ENCODE assay signal across 8 cellular contexts in the genomic region with DNA sequence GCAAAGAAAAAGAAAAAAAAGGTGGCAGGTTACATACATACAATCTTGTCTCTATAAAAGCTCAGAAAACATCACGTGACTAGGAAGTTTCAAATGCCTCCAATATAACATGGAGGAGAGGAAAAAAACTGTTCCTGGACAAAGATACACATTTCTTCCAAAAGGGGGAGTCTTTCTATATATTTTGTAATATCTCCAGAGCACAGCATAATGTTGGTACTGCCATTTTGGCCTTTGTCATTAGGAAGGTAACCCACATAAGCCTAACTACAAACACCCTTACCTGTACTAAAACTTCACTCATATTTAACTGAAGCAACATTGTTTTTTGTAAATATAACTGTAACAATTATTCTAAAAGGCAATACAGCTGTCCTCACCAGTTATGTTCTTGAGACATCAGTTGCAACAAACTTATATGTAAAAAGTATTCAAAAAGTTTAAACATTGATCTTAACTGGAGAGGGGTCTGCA. TPM values are rescaled to one million over a fixed set of nuclear protein-coding genes. Genes with fewer than 3 reads are reported as not detected.
A peak's percentile ranks its signal among the peaks of the same experiment; 100 is the strongest.
DNase-seq lines count a peak whose midpoint lies in the region; ATAC-seq, FAIRE-seq and TF ChIP-seq lines count a peak whose summit lies in the region.

No MANE protein-coding gene starts in this region.

- no peak for TF ChIP-seq RAD21 in GM12878 (IDR thresholded peaks at IDR 0.05; ENCODE audit: insufficient read depth, low read depth, low read length)

- 46% methylated on average over 1 of the region's 1 CpG for WGBS in GM12878 (ENCODE audit: insufficient coverage, insufficient replicate concordance, low lambda C conversion rate, missing lambda C conversion rate)

- no peaks in the 10 kb centered on the region for H3K9me3 Mint-ChIP-seq in activated naive CD4-positive, alpha-beta T cell treated with anti-CD3 and anti-CD28 coated beads, Interleukin-2, amount 50 U/mL, for 72 hours

- peak overlapping the region; percentile 86 for H3K4me2 ChIP-seq in GM12878 (ENCODE audit: control insufficient read depth, insufficient read depth)

- H3K9ac ChIP-seq in GM12878 (ENCODE audit: control insufficient read depth, insufficient read depth, low read length) (no peak overlapping the region), mucosa of rectum (ENCODE audit: low read depth in 1 of 2, low read length in 2 of 2) (no peak overlapping the region)

- peaks cover 44% of the 10 kb centered on the region for H3K79me2 ChIP-seq in GM12878 (ENCODE audit: control insufficient read depth, insufficient read depth, low read length)

- ATAC-seq in GM12878 (peak; percentile 29; the same call in 2 of the 3 replicates), HG02884 (IDR thresholded peaks at IDR 0.05; ENCODE audit: unreplicated experiment) (no peak)
- no peak for ATAC-seq in activated naive CD4-positive, alpha-beta T cell treated with anti-CD3 and anti-CD28 coated beads, Interleukin-2, amount 50 U/mL, for 72 hours

- no peaks in the 10 kb centered on the region for H4K20me1 ChIP-seq in GM12878 (ENCODE audit: control insufficient read depth, insufficient read depth)

- H3K9me3 ChIP-seq in GM12878 (replicated peaks; ENCODE audit: control insufficient read depth, insufficient read depth, low read length) (no peaks in the 10 kb centered on the region), mucosa of rectum (ENCODE audit: control insufficient read depth in 2 of 2, low read length in 2 of 2) (no peaks in the 10 kb centered on the region), uterus (no peaks in the 10 kb centered on the region)

- 0 out of 4 replicates have a peak, but pooled peaks cover 0 to 2% of the 10 kb centered on the region in 2 experiments for H3K27me3 ChIP-seq in GM12878 (replicated peaks in 1 of 2; ENCODE audit: control insufficient read depth in 2 of 2, insufficient read depth in 2 of 2, low read length in 1 of 2)
- H3K27me3 ChIP-seq in mucosa of rectum (ENCODE audit: control insufficient read depth in 2 of 2, insufficient read depth in 2 of 2, low read length in 2 of 2), result peaks cover 3 to 5% of the 10 kb centered on the region in 2 donors
- H3K27me3 ChIP-seq in uterus, result no peaks in the 10 kb centered on the region

- H3K4me1 ChIP-seq in GM12878 (ENCODE audit: control insufficient read depth, insufficient read depth, low read length) (no peaks in the 10 kb centered on the region), mucosa of rectum (ENCODE audit: control insufficient read depth in 2 of 2, insufficient read depth in 2 of 2, low read length in 2 of 2) (peaks cover 21 to 34% of the 10 kb centered on the region in 2 donors), uterus (no peaks in the 10 kb centered on the region)

- H3K36me3 ChIP-seq in GM12878 (ENCODE audit: control insufficient read depth in 2 of 2, insufficient read depth in 2 of 2, low read length in 1 of 2), result peaks cover 0 to 10% of the 10 kb centered on the region in 2 experiments; a peak in 1 of 4 replicates
- peaks cover 7 to 8% of the 10 kb centered on the region in 2 donors for H3K36me3 ChIP-seq in mucosa of rectum (ENCODE audit: control insufficient read depth in 2 of 2, insufficient read depth in 2 of 2, low read length in 2 of 2)
- H3K36me3 ChIP-seq in uterus, result no peaks in the 10 kb centered on the region

- TF ChIP-seq EP300 in GM12878 (IDR thresholded peaks at IDR 0.05; ENCODE audit: borderline replicate concordance in 1 of 2, control insufficient read depth in 1 of 2, low read depth in 2 of 2, low read length in 2 of 2), result no peak

- RAD21 ChIA-PET in GM12878 (lab: Charles Lee; ENCODE audit: unreplicated experiment), result interaction anchor here (1.1 kb wide), 1 partner anchor 39 kb away, joined by 3 read pairs; no protein-coding TSS in a partner anchor

- BruUV-seq in GM12878 (replicated peaks; lab: Mats Ljungman, UMichigan), result no TSS peak

- H2AFZ ChIP-seq in GM12878 (ENCODE audit: control insufficient read depth, low read depth, low read length), result peak overlapping the region; percentile 94

- no peak for TF ChIP-seq POLR2A in GM12878 (IDR thresholded peaks at IDR 0.05; ENCODE audit: low read depth, low read length)
- no peak for TF ChIP-seq POLR2A in uterus (IDR thresholded peaks at IDR 0.05)

- intact Hi-C loops in GM12878 (cut with micrococcal nuclease; ENCODE audit: unreplicated experiment), result no loop called here
- intact Hi-C loops in uterus (cut with DNase I; ENCODE audit: low total_unique reads), result no loop called here

- POLR2A ChIA-PET in GM12878 (lab: Charles Lee), result interaction anchor here (0.8 kb wide), 1 partner anchor 68 kb away, joined by 3 read pairs; the partner anchor contains the start of genes ANKRA2 and UTP15

- peak overlapping the region in 1 of 2 donors; percentile 99 for H3K27ac Mint-ChIP-seq in activated naive CD4-positive, alpha-beta T cell treated with anti-CD3 and anti-CD28 coated beads, Interleukin-2, amount 50 U/mL, for 72 hours

- H3K36me3 Mint-ChIP-seq in activated naive CD4-positive, alpha-beta T cell treated with anti-CD3 and anti-CD28 coated beads, Interleukin-2, amount 50 U/mL, for 72 hours, result peaks cover 30% of the 10 kb centered on the region in 2 donors

- FAIRE-seq in GM12878 (lab: Jason Lieb, UNC), result peak; percentile 44

- CTCF ChIA-PET in GM12878 (lab: Yijun Ruan, JAX), result interaction anchor here (0.6 to 1.4 kb wide), 11 partner anchors 9 to 396 kb away, joined by 3 to 7 read pairs (median 3); no protein-coding TSS in a partner anchor

- SMC1A ChIA-PET in GM12878 (lab: Charles Lee; ENCODE audit: uncharacterized antibody, unreplicated experiment), result interaction anchor here (0.9 to 1.3 kb wide), 2 partner anchors 27 to 68 kb away, joined by 3 read pairs; no protein-coding TSS in a partner anchor

- peak; percentile 78 for DNase-seq in COLO829 (ENCODE audit: low spot score)
- DNase-seq in HT-29 (ENCODE audit: low spot score), result peak; percentile 68
- peak; percentile 27 for DNase-seq in NCI-H774 (lab: John Stamatoyannopoulos, UW)
- no peak for DNase-seq in GM12878 (ENCODE audit: low read depth, low spot score)
- DNase-seq in uterus, result no peak
- DNase-seq in activated naive CD4-positive, alpha-beta T cell treated with anti-CD3 and anti-CD28 coated beads, Interleukin-2, amount 50 U/mL, for 72 hours (ENCODE audit: low spot score in 2 of 2), result no peak

- in situ Hi-C loops in GM12878 (cut with MboI), result no loop called here

- H3K27ac ChIP-seq in GM12878 (ENCODE audit: control insufficient read depth, insufficient read depth) (no peak overlapping the region), mucosa of rectum (ENCODE audit: low read depth in 2 of 2, low read length in 2 of 2) (no peak overlapping the region), uterus (no peak overlapping the region)

- TF ChIP-seq CTCF in GM12878 (IDR thresholded peaks at IDR 0.05 in 2 of 3, conservative IDR thresholded peaks at IDR 0.05 in 1 of 3; ENCODE audit: control insufficient read depth in 2 of 3, extremely low read depth in 1 of 3, insufficient read depth in 1 of 3, low read depth in 3 of 3, low read length in 3 of 3) (peak in 1 of 3 experiments; percentile 27; a peak in 1 of 6 replicates), uterus (IDR thresholded peaks at IDR 0.05) (no peak)

- H3K4me3 ChIP-seq in GM12878 (peak overlapping the region; percentile 97; the same call in 1 of the 2 replicates), mucosa of rectum (ENCODE audit: low read length in 2 of 2) (peak overlapping the region; percentile 92 to 97), uterus (no peak overlapping the region)

TF ChIP-seq in GM12878, 131 proteins besides CTCF, POLR2A, EP300 and RAD21 (continues in another document):
- TF ChIP-seq NBN (IDR thresholded peaks at IDR 0.05), result 0 out of 2 replicates have a peak, but pooled peaks have one; percentile 13

RNA-seq across cellular contexts. Expression of gene BTF3, which starts 1.2 kb away (rescaled TPM):
- total RNA-seq in HT-29 (2014; rRNA removed; shearing (Covaris generic)), result 233 and 255 TPM in 2 replicates
- 66.9 and 73.7 TPM in 2 replicates for total RNA-seq in GM12878 (2013; cell fraction: nucleolus; rRNA removed)
- 492 and 532 TPM in 2 replicates for total RNA-seq in GM12878 (2014; rRNA removed)
- 855 and 860 TPM in 2 replicates for total RNA-seq in GM12878 (2014; rRNA removed; fragmentation: Illumina TruSeq; extraction: Trizol)
- total RNA-seq in GM12878 (2021), result 836 and 848 TPM in 2 replicates
- polyA plus RNA-seq in GM12878 (2011; ENCODE audit: low read depth), result 1,276 TPM
- 807 and 1,223 TPM in 2 replicates for polyA plus RNA-seq in GM12878 (2011; rRNA removed)
- polyA plus RNA-seq in GM12878 (2011; cell fraction: cytosol; rRNA removed), result 414 and 476 TPM in 2 replicates
- 251 and 283 TPM in 2 replicates for polyA plus RNA-seq in GM12878 (2011; cell fraction: nucleus; rRNA removed)
- 1,031 and 1,134 TPM in 2 replicates for polyA plus RNA-seq in GM12878 (2012)
- polyA plus RNA-seq in GM12878 (2014; fragmentation: Illumina TruSeq; extraction: Trizol), result 1,650 and 1,701 TPM in 2 replicates
- polyA plus RNA-seq in GM12878 (2014; fragmentation: Nextera tagmentation; extraction: Ambion mirVana), result 1,000 to 10,000 TPM; 1,064 to 1,108 TPM
- 830 and 886 TPM in 2 replicates for polyA plus RNA-seq in GM12878 (2014; rRNA removed)
- polyA plus RNA-seq in GM12878 (2016; fragmentation: Nextera tagmentation; extraction: Ambion mirVana), result 100 to 1,000 TPM; 922 to 993 TPM
- polyA minus RNA-seq in GM12878 (2011; rRNA and poly(A)+ RNA removed), result 342 and 537 TPM in 2 replicates
- 199 and 249 TPM in 2 replicates for polyA minus RNA-seq in GM12878 (2011; cell fraction: cytosol; rRNA and poly(A)+ RNA removed)
- polyA minus RNA-seq in GM12878 (2011; cell fraction: nucleus; rRNA and poly(A)+ RNA removed), result 67.9 and 87.3 TPM in 2 replicates
- total RNA-seq in uterus, result 100 to 1,000 TPM; 247 to 690 (median 555) TPM
- 100 to 1,000 TPM; 971 TPM for total RNA-seq in activated naive CD4-positive, alpha-beta T cell treated with anti-CD3 and anti-CD28 coated beads, Interleukin-2, amount 50 U/mL, for 72 hours

RNA-seq across cellular contexts. Expression of gene FOXD1, which starts 48.4 kb away (rescaled TPM):
- 0.20 and 0.31 TPM in 2 replicates for total RNA-seq in HT-29 (2014; rRNA removed; shearing (Covaris generic))
- not detected in 2 replicates for total RNA-seq in GM12878 (2013; cell fraction: nucleolus; rRNA removed)
- total RNA-seq in GM12878 (2014; rRNA removed) (not detected in 2 replicates), GM12878 (2014; rRNA removed; fragmentation: Illumina TruSeq; extraction: Trizol) (not detected in 2 replicates), GM12878 (2021) (not detected in 2 replicates), uterus (1 to 10 TPM in 1 of 4 donors, under 1 TPM in 1, not detected in 2; 0.28 to 1.3 TPM)
- polyA plus RNA-seq in GM12878 (2011; ENCODE audit: low read depth), result not detected
- polyA plus RNA-seq in GM12878 (2011; rRNA removed) (not detected in 2 replicates), GM12878 (2014; fragmentation: Illumina TruSeq; extraction: Trizol) (not detected in 2 replicates), GM12878 (2014; fragmentation: Nextera tagmentation; extraction: Ambion mirVana) (not detected), GM12878 (2014; rRNA removed) (not detected in 2 replicates), GM12878 (2016; fragmentation: Nextera tagmentation; extraction: Ambion mirVana) (not detected)
- polyA plus RNA-seq in GM12878 (2011; cell fraction: cytosol; rRNA removed), result not detected in 2 replicates
- polyA plus RNA-seq in GM12878 (2011; cell fraction: nucleus; rRNA removed), result not detected in 2 replicates
- polyA plus RNA-seq in GM12878 (2012), result 0.04 and 0.18 TPM in 2 replicates
- not detected in 2 replicates for polyA minus RNA-seq in GM12878 (2011; rRNA and poly(A)+ RNA removed)
- polyA minus RNA-seq in GM12878 (2011; cell fraction: cytosol; rRNA and poly(A)+ RNA removed), result not detected in 2 replicates
- polyA minus RNA-seq in GM12878 (2011; cell fraction: nucleus; rRNA and poly(A)+ RNA removed), result not detected in 2 replicates
- under 1 TPM in 1 of 2 donors, not detected in 1; 0.78 TPM for total RNA-seq in activated naive CD4-positive, alpha-beta T cell treated with anti-CD3 and anti-CD28 coated beads, Interleukin-2, amount 50 U/mL, for 72 hours

Comparison
In these comparisons a context has a peak if more than half of its experiments do, and no peak if none do; other contexts are left out.
1. DNase-seq: peak in COLO829 (single experiment), HT-29 (single experiment) and NCI-H774 (single experiment); none in GM12878 (single experiment), uterus (0 of 2) and activated naive CD4-positive, alpha-beta T cell treated with anti-CD3 and anti-CD28 coated beads, Interleukin-2, amount 50 U/mL, for 72 hours (0 of 2).
2. H3K4me3 ChIP-seq: peak in GM12878 (single experiment) and mucosa of rectum (2 of 2); none in uterus (0 of 2).